ENCODE assay signal across 8 cellular contexts in genomic region chr7:117993377-117994003, GRCh38.
A peak's percentile ranks its signal among the peaks of the same experiment; 100 is the strongest.
DNase-seq lines count a peak whose midpoint lies in the region; ATAC-seq and TF ChIP-seq lines count a peak whose summit lies in the region.

No MANE protein-coding gene starts in this region.

- no peak overlapping the region for H3K27ac ChIP-seq in esophagus squamous epithelium

- H3K4me3 ChIP-seq in esophagus squamous epithelium, result no peak overlapping the region

- peaks cover 0 to 10% (median 0%) of the 10 kb centered on the region in 3 donors for H3K4me1 ChIP-seq in esophagus squamous epithelium

- peak; percentile 95 for ATAC-seq in HG03457 (IDR thresholded peaks at IDR 0.05; ENCODE audit: unreplicated experiment)
- ATAC-seq in sciatic nerve, result peak; percentile 39

- peak; percentile 32 for DNase-seq in NCI-H2171 treated with DMSO at 0.1 percent for 48 hours (lab: John Stamatoyannopoulos, UW)
- DNase-seq in NCI-H2171 (lab: John Stamatoyannopoulos, UW), result no peak
- peak; percentile 32 for DNase-seq in GM20000 (ENCODE audit: low spot score)
- peak; percentile 53 for DNase-seq in RPMI8226
- no peak for DNase-seq in esophagus squamous epithelium (lab: John Stamatoyannopoulos, UW)
- DNase-seq in sciatic nerve (ENCODE audit: low spot score), result no peak
- no peak for DNase-seq in NCI-H1930 (lab: John Stamatoyannopoulos, UW)

- no peaks in the 10 kb centered on the region for H3K27me3 ChIP-seq in esophagus squamous epithelium

- TF ChIP-seq POLR2A in esophagus squamous epithelium (IDR thresholded peaks at IDR 0.05), result no peak

- intact Hi-C loops in esophagus squamous epithelium (cut with DNase I), result no loop called here
- intact Hi-C loops in sciatic nerve (cut with DNase I), result no loop called here

- no peaks in the 10 kb centered on the region for H3K36me3 ChIP-seq in esophagus squamous epithelium

- no peaks in the 10 kb centered on the region for H3K9me3 ChIP-seq in esophagus squamous epithelium

- TF ChIP-seq CTCF in GM20000 (IDR thresholded peaks at IDR 0.05; ENCODE audit: extremely low read depth, missing control alignments) (peak; percentile 48), esophagus squamous epithelium (IDR thresholded peaks at IDR 0.05) (peak in 5 of 6 experiments; percentile 18 to 58 (median 41))

Comparison
In these comparisons a context has a peak if more than half of its experiments do, and no peak if none do; other contexts are left out.
1. DNase-seq: peak in NCI-H2171 treated with DMSO at 0.1 percent for 48 hours (single experiment), GM20000 (single experiment) and RPMI8226 (single experiment); none in NCI-H2171 (single experiment), esophagus squamous epithelium (single experiment), sciatic nerve (single experiment) and NCI-H1930 (0 of 2).